1 cellular context compared by ENCODE assay signal in genomic region chr20:64024141-64024990, GRCh38.
TF ChIP-seq lines count a peak whose summit lies in the region.

No MANE protein-coding gene starts in this region.

TF ChIP-seq in HepG2, 621 proteins besides CTCF, POLR2A, EP300 and RAD21 (continued from another document and continues in another):
- TF ChIP-seq BRD4 (CRISPR knock-in tag; IDR thresholded peaks at IDR 0.05) (peak; percentile 98), NR1H2 (CRISPR knock-in tag; IDR thresholded peaks at IDR 0.05; ENCODE audit: borderline replicate concordance, low read depth) (no peak), SAP130 (CRISPR knock-in tag; IDR thresholded peaks at IDR 0.05; ENCODE audit: low read depth) (peak; percentile 85), RAD51 (IDR thresholded peaks at IDR 0.05; ENCODE audit: borderline replicate concordance) (no peak), SRSF1 (optimal IDR thresholded peaks at IDR 0.05; ENCODE audit: low read depth, low read length) (peak; percentile 73), SALL1 (CRISPR knock-in tag; IDR thresholded peaks at IDR 0.05) (peak; percentile 94), POLR2AphosphoS5 (IDR thresholded peaks at IDR 0.05; ENCODE audit: low read depth, low read length) (peak; percentile 60), FOXO1 (CRISPR knock-in tag; IDR thresholded peaks at IDR 0.05) (no peak; the same call in none of the 2 replicates), ZMYM2 (CRISPR knock-in tag; IDR thresholded peaks at IDR 0.05) (peak; percentile 86), ATF2 (CRISPR knock-in tag; IDR thresholded peaks at IDR 0.05) (peak; percentile 27; the same call in 1 of the 2 replicates), FOXP4 (CRISPR knock-in tag; IDR thresholded peaks at IDR 0.05) (peak; percentile 73), PHF21A (CRISPR knock-in tag; IDR thresholded peaks at IDR 0.05) (peak; percentile 98), DPF2 (CRISPR knock-in tag; IDR thresholded peaks at IDR 0.05; ENCODE audit: borderline replicate concordance, low read depth) (peak; percentile 67; the same call in 1 of the 2 replicates), GATAD1 (CRISPR knock-in tag; IDR thresholded peaks at IDR 0.05) (peak; percentile 27), EEA1 (CRISPR knock-in tag; IDR thresholded peaks at IDR 0.05; ENCODE audit: borderline replicate concordance) (peak; percentile 94; the same call in 1 of the 2 replicates), ZNF792 (CRISPR knock-in tag; IDR thresholded peaks at IDR 0.05) (no peak; the same call in 1 of the 2 replicates), ZNF138 (CRISPR knock-in tag; IDR thresholded peaks at IDR 0.05; ENCODE audit: low read depth) (peak; percentile 87; the same call in 1 of the 2 replicates), CBX1 (IDR thresholded peaks at IDR 0.05; ENCODE audit: low read depth) (peak; percentile 21), HCFC1 (IDR thresholded peaks at IDR 0.05; ENCODE audit: low read depth, low read length) (no peak; the same call in 1 of the 2 replicates), NFKB2 (CRISPR knock-in tag; IDR thresholded peaks at IDR 0.05; ENCODE audit: borderline replicate concordance) (peak; percentile 89; the same call in 1 of the 2 replicates), ZNF232 (CRISPR knock-in tag; IDR thresholded peaks at IDR 0.05; ENCODE audit: borderline replicate concordance) (no peak), CREB1 (IDR thresholded peaks at IDR 0.05) (0 out of 2 replicates have a peak, but pooled peaks have one; percentile 12), CREB1 (CRISPR knock-in tag; IDR thresholded peaks at IDR 0.05) (no peak; the same call in 1 of the 2 replicates), ZBTB3 (CRISPR knock-in tag; IDR thresholded peaks at IDR 0.05; ENCODE audit: borderline replicate concordance, low read depth) (peak; percentile 82; the same call in 1 of the 2 replicates), CBX5 (CRISPR knock-in tag; IDR thresholded peaks at IDR 0.05; ENCODE audit: borderline replicate concordance) (no peak), ZC3H13 (CRISPR knock-in tag; IDR thresholded peaks at IDR 0.05) (no peak), ZBTB46 (CRISPR knock-in tag; IDR thresholded peaks at IDR 0.05; ENCODE audit: borderline replicate concordance) (peak; percentile 90; the same call in 1 of the 2 replicates), ZNF318 (CRISPR knock-in tag; IDR thresholded peaks at IDR 0.05) (peak; percentile 55; the same call in 1 of the 2 replicates), ZNF687 (CRISPR knock-in tag; IDR thresholded peaks at IDR 0.05) (peak; percentile 92), ZBTB42 (CRISPR knock-in tag; IDR thresholded peaks at IDR 0.05) (no peak)
- TF ChIP-seq, protein P1, sequence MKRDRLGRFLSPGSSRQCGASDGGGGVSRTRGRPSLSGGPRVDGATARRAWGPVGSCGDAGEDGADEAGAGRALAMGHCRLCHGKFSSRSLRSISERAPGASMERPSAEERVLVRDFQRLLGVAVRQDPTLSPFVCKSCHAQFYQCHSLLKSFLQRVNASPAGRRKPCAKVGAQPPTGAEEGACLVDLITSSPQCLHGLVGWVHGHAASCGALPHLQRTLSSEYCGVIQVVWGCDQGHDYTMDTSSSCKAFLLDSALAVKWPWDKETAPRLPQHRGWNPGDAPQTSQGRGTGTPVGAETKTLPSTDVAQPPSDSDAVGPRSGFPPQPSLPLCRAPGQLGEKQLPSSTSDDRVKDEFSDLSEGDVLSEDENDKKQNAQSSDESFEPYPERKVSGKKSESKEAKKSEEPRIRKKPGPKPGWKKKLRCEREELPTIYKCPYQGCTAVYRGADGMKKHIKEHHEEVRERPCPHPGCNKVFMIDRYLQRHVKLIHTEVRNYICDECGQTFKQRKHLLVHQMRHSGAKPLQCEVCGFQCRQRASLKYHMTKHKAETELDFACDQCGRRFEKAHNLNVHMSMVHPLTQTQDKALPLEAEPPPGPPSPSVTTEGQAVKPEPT (CRISPR knock-in tag; IDR thresholded peaks at IDR 0.05; ENCODE audit: low read depth), result peak; percentile 91
- TF ChIP-seq, protein P2, sequence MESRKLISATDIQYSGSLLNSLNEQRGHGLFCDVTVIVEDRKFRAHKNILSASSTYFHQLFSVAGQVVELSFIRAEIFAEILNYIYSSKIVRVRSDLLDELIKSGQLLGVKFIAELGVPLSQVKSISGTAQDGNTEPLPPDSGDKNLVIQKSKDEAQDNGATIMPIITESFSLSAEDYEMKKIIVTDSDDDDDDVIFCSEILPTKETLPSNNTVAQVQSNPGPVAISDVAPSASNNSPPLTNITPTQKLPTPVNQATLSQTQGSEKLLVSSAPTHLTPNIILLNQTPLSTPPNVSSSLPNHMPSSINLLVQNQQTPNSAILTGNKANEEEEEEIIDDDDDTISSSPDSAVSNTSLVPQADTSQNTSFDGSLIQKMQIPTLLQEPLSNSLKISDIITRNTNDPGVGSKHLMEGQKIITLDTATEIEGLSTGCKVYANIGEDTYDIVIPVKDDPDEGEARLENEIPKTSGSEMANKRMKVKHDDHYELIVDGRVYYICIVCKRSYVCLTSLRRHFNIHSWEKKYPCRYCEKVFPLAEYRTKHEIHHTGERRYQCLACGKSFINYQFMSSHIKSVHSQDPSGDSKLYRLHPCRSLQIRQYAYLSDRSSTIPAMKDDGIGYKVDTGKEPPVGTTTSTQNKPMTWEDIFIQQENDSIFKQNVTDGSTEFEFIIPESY (CRISPR knock-in tag; IDR thresholded peaks at IDR 0.05), result peak; percentile 4; the same call in 1 of the 2 replicates
- TF ChIP-seq, protein P3, sequence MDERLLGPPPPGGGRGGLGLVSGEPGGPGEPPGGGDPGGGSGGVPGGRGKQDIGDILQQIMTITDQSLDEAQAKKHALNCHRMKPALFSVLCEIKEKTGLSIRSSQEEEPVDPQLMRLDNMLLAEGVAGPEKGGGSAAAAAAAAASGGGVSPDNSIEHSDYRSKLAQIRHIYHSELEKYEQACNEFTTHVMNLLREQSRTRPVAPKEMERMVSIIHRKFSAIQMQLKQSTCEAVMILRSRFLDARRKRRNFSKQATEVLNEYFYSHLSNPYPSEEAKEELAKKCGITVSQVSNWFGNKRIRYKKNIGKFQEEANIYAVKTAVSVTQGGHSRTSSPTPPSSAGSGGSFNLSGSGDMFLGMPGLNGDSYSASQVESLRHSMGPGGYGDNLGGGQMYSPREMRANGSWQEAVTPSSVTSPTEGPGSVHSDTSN (CRISPR knock-in tag; IDR thresholded peaks at IDR 0.05), result peak; percentile 21
